In genomic region chrX:109886122-109886761, GRCh38 we compare ENCODE assay signal across 8 cellular contexts.
DNase-seq lines count a peak whose midpoint lies in the region; ATAC-seq and TF ChIP-seq lines count a peak whose summit lies in the region.

No MANE protein-coding gene starts in this region.

- H3K27ac ChIP-seq in BLaER1 treated with 17β-estradiol and CSF1 and Interleukin-3, amounts not matched to agents 10 nM and 100 nM = peak overlapping the region in 6 of 11 experiments; percentile 83 to 93 (median 90); a peak in 9 of 22 replicates

- H3K27me3 ChIP-seq in BLaER1 treated with 17β-estradiol and CSF1 and Interleukin-3, amounts not matched to agents 10 nM and 100 nM = peaks cover 42 to 98% (median 92%) of the 10 kb centered on the region in 11 experiments

- H3K4me3 Mint-ChIP-seq in activated T-cell treated with anti-CD3 and anti-CD28 coated beads, Interleukin-2, amount 50 U/mL, for 4 hours = no peak overlapping the region

- H3K4me1 ChIP-seq in BLaER1 treated with 17β-estradiol and CSF1 and Interleukin-3, amounts not matched to agents 10 nM and 100 nM = peaks cover 0 to 88% (median 38%) of the 10 kb centered on the region in 10 experiments; a peak in 15 of 20 replicates

- peak overlapping the region in 1 of 11 experiments; percentile 61; a peak in 2 of 22 replicates for H3K9ac ChIP-seq in BLaER1 treated with 17β-estradiol and CSF1 and Interleukin-3, amounts not matched to agents 10 nM and 100 nM

- peak; percentile 46 for DNase-seq in GM13976 (ENCODE audit: low spot score)
- DNase-seq in NCI-H345 (lab: John Stamatoyannopoulos, UW) = peak; percentile 26
- DNase-seq in activated T-cell treated with anti-CD3 and anti-CD28 coated beads, Interleukin-2, amount 50 U/mL, for 4 hours = peak; percentile 8
- DNase-seq in left cardiac atrium = peak; percentile 33
- DNase-seq in stimulated activated CD4-positive, alpha-beta T cell treated with anti-CD3 and anti-CD28 coated beads, Interleukin-2, amount 100 ng/mL, for 48 hours = peak; percentile 8 to 32
- DNase-seq in NCI-H1048 (lab: John Stamatoyannopoulos, UW) = no peak

- in situ Hi-C loops in GM13976 (cut with MboI; ENCODE audit: low sequenced_read_pairs, unreplicated experiment) = loop anchor here (10.0 kb wide), 2 partner anchors 171 to 401 kb away; partner anchors contain the start of gene GUCY2F

- peaks cover 0 to 10% (median 0%) of the 10 kb centered on the region in 11 experiments; a peak in 2 of 22 replicates for H4K20me1 ChIP-seq in BLaER1 treated with 17β-estradiol and CSF1 and Interleukin-3, amounts not matched to agents 10 nM and 100 nM

- H3K36me3 Mint-ChIP-seq in activated T-cell treated with anti-CD3 and anti-CD28 coated beads, Interleukin-2, amount 50 U/mL, for 4 hours (ENCODE audit: insufficient read depth) = no peaks in the 10 kb centered on the region

- no peaks in the 10 kb centered on the region for H3K9me3 Mint-ChIP-seq in activated T-cell treated with anti-CD3 and anti-CD28 coated beads, Interleukin-2, amount 50 U/mL, for 4 hours

- peak overlapping the region in 5 of 11 experiments; percentile 70 to 90 (median 74); a peak in 8 of 22 replicates for H3K4me2 ChIP-seq in BLaER1 treated with 17β-estradiol and CSF1 and Interleukin-3, amounts not matched to agents 10 nM and 100 nM

- no peaks in the 10 kb centered on the region for H3K9me3 ChIP-seq in BLaER1 treated with 17β-estradiol and CSF1 and Interleukin-3, amounts not matched to agents 10 nM and 100 nM (replicated peaks in 1 of 11)

- no peaks in the 10 kb centered on the region for H3K27me3 Mint-ChIP-seq in activated T-cell treated with anti-CD3 and anti-CD28 coated beads, Interleukin-2, amount 50 U/mL, for 4 hours (ENCODE audit: low read depth)

- H3K4me1 Mint-ChIP-seq in activated T-cell treated with anti-CD3 and anti-CD28 coated beads, Interleukin-2, amount 50 U/mL, for 4 hours (ENCODE audit: low read depth) = no peaks in the 10 kb centered on the region

- intact Hi-C loops in left cardiac atrium (cut with DNase I) = loop anchor here (10.0 kb wide), 2 partner anchors 171 to 401 kb away; partner anchors contain the start of gene GUCY2F (in 2 of the 2)

- H3K4me3 ChIP-seq in BLaER1 treated with 17β-estradiol and CSF1 and Interleukin-3, amounts not matched to agents 10 nM and 100 nM = no peak overlapping the region

- no peaks in the 10 kb centered on the region for H3K36me3 ChIP-seq in BLaER1 treated with 17β-estradiol and CSF1 and Interleukin-3, amounts not matched to agents 10 nM and 100 nM

- ATAC-seq in activated T-cell treated with anti-CD3 and anti-CD28 coated beads, Interleukin-2, amount 50 U/mL, for 4 hours = no peak
- ATAC-seq in left cardiac atrium (no peak), GM18909 (IDR thresholded peaks at IDR 0.05; ENCODE audit: poor library complexity, unreplicated experiment) (no peak)

- peak; percentile 77 for TF ChIP-seq CTCF in GM13976 (IDR thresholded peaks at IDR 0.05; ENCODE audit: borderline replicate concordance, control extremely low read depth, extremely low read depth, insufficient read depth, missing control alignments)
